Comparison of ENCODE assay signal across 8 cellular contexts in genomic region chr13:40060318-40061007, GRCh38.
DNase-seq lines count a peak whose midpoint lies in the region; ATAC-seq lines count a peak whose summit lies in the region.

No MANE protein-coding gene starts in this region.

- H3K27ac Mint-ChIP-seq in activated naive CD4-positive, alpha-beta T cell treated with anti-CD3 and anti-CD28 coated beads, Interleukin-2, amount 10 ng/mL, durations not matched to agents 7 days and 5 days, result no peak overlapping the region

- H3K27me3 Mint-ChIP-seq in activated naive CD4-positive, alpha-beta T cell treated with anti-CD3 and anti-CD28 coated beads, Interleukin-2, amount 10 ng/mL, durations not matched to agents 7 days and 5 days, result peaks cover 4% of the 10 kb centered on the region

- no peak overlapping the region for H3K4me3 Mint-ChIP-seq in activated naive CD4-positive, alpha-beta T cell treated with anti-CD3 and anti-CD28 coated beads, Interleukin-2, amount 10 ng/mL, durations not matched to agents 7 days and 5 days

- peaks cover 5% of the 10 kb centered on the region for H3K4me1 Mint-ChIP-seq in activated naive CD4-positive, alpha-beta T cell treated with anti-CD3 and anti-CD28 coated beads, Interleukin-2, amount 10 ng/mL, durations not matched to agents 7 days and 5 days

- no peaks in the 10 kb centered on the region for H3K36me3 Mint-ChIP-seq in activated naive CD4-positive, alpha-beta T cell treated with anti-CD3 and anti-CD28 coated beads, Interleukin-2, amount 10 ng/mL, durations not matched to agents 7 days and 5 days

- DNase-seq in activated naive CD4-positive, alpha-beta T cell treated with Interleukin-2 at 50 U/mL for 16 hours, result peak; percentile 63
- no peak for DNase-seq in activated naive CD4-positive, alpha-beta T cell treated with anti-CD3 and anti-CD28 coated beads, Interleukin-2, amount 10 ng/mL, durations not matched to agents 7 days and 5 days
- DNase-seq in NCI-H69 (lab: John Stamatoyannopoulos, UW), result peak; percentile 27
- DNase-seq in fibroblast of the conjunctiva (ENCODE audit: low read depth), result peak; percentile 76
- DNase-seq in stimulated activated CD8-positive, alpha-beta memory T cell treated with anti-CD3 and anti-CD28 coated beads, Interleukin-15, amount 100 ng/mL, for 48 hours (ENCODE audit: low read depth in 2 of 2), result peak; percentile 32 to 58
- no peak for DNase-seq in NCI-H2081 treated with DMSO at 0.1 percent for 48 hours (lab: John Stamatoyannopoulos, UW)
- DNase-seq in SKM-1 (lab: John Stamatoyannopoulos, UW; ENCODE audit: unreplicated experiment), result no peak

- peak; percentile 72 for ATAC-seq in HG02885 (IDR thresholded peaks at IDR 0.05; ENCODE audit: poor library complexity, unreplicated experiment)

- H3K9me3 Mint-ChIP-seq in activated naive CD4-positive, alpha-beta T cell treated with anti-CD3 and anti-CD28 coated beads, Interleukin-2, amount 10 ng/mL, durations not matched to agents 7 days and 5 days, result no peaks in the 10 kb centered on the region

- CTCF ChIA-PET in activated naive CD4-positive, alpha-beta T cell treated with anti-CD3 and anti-CD28 coated beads, Interleukin-2, amount 10 ng/mL, durations not matched to agents 7 days and 5 days (lab: Charles Lee), result interaction anchor here (0.7 to 2.0 kb wide), 3 partner anchors 9 to 377 kb away, joined by 3 to 7 read pairs (median 4); no protein-coding TSS in a partner anchor

Comparison
In these comparisons a context has a peak if more than half of its experiments do, and no peak if none do; other contexts are left out.
1. DNase-seq: peak in activated naive CD4-positive, alpha-beta T cell treated with Interleukin-2 at 50 U/mL for 16 hours (single experiment), NCI-H69 (single experiment), fibroblast of the conjunctiva (single experiment) and stimulated activated CD8-positive, alpha-beta memory T cell treated with anti-CD3 and anti-CD28 coated beads, Interleukin-15, amount 100 ng/mL, for 48 hours (2 of 2); none in activated naive CD4-positive, alpha-beta T cell treated with anti-CD3 and anti-CD28 coated beads, Interleukin-2, amount 10 ng/mL, durations not matched to agents 7 days and 5 days (single experiment), NCI-H2081 treated with DMSO at 0.1 percent for 48 hours (single experiment) and SKM-1 (single experiment).